ENCODE assay signal across 8 cellular contexts in the genomic region with DNA sequence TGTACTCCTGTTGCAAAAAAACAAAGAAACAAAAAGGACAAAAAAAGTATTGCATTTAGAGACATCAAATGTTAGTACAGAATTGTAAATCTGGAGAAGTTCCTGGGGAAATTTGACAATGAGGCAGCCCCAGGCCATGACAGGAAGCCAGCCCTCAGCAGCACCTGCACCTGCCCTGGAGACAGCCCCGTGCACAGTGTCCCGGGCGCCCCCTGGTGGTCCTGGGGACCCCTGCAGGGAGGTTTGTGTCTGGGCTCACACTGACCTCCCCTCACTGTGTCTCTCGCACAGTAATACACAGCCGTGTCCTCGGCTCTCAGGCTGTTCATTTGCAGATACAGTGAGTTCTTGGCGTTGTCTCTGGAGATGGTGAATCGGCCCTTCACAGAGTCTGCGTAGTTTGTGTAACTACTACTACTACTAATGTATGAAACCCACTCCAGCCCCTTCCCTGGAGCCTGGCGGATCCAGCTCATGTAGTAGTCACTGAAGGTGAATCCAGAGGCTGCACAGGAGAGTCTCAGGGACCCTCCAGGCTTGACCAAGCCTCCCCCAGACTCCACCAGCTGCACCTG.
DNase-seq lines count a peak whose midpoint lies in the region; ATAC-seq, FAIRE-seq and TF ChIP-seq lines count a peak whose summit lies in the region.
"Not testable (repeated sequence)": the region's sequence is repeated elsewhere in the genome, so short reads cannot be mapped to it uniquely, and the experiment has no call there.

No MANE protein-coding gene starts in this region.

- H3K4me1 Mint-ChIP-seq in CD4-positive, CD25-positive, alpha-beta regulatory T cell: peaks cover 0 to 23% (median 3%) of the 10 kb centered on the region in 4 donors
- peaks cover 16% of the 10 kb centered on the region for H3K4me1 Mint-ChIP-seq in activated CD4-positive, alpha-beta T cell treated with anti-CD3 and anti-CD28 coated beads, Interleukin-2, amount 10 ng/mL, durations not matched to agents 24 days and 14 days
- peaks cover 11% of the 10 kb centered on the region for H3K4me1 Mint-ChIP-seq in activated T-cell treated with anti-CD3 and anti-CD28 coated beads, Interleukin-2, amount 50 U/mL, for 4 hours (ENCODE audit: low read depth)
- H3K4me1 Mint-ChIP-seq in activated naive CD8-positive, alpha-beta T cell treated with anti-CD3 and anti-CD28 coated beads, Interleukin-2, amount 50 U/mL, for 24 hours: peaks cover 11% of the 10 kb centered on the region
- not testable (repeated sequence) for H3K4me1 Mint-ChIP-seq in memory B cell
- peaks cover 25% of the 10 kb centered on the region for H3K4me1 Mint-ChIP-seq in stimulated activated memory B cell treated with anti-CD40 and anti-IgM and Interleukin-4, amounts not matched to agents 10 μg/mL and 1 μg/mL and 100 μg/mL, for 72 hours

- H3K4me1 ChIP-seq in CD4-positive, CD25-positive, alpha-beta regulatory T cell (ENCODE audit: control insufficient read depth, insufficient read depth, low read length, poor library complexity, severe bottlenecking); OCI-LY1 (ENCODE audit: insufficient read depth, low read length, severe bottlenecking): not testable (repeated sequence)

- peak overlapping the region in 1 of 3 donors; percentile 61 for H3K27ac Mint-ChIP-seq in CD4-positive, CD25-positive, alpha-beta regulatory T cell
- H3K27ac Mint-ChIP-seq in activated CD4-positive, alpha-beta T cell treated with anti-CD3 and anti-CD28 coated beads, Interleukin-2, amount 10 ng/mL, durations not matched to agents 24 days and 14 days; activated naive CD8-positive, alpha-beta T cell treated with anti-CD3 and anti-CD28 coated beads, Interleukin-2, amount 50 U/mL, for 24 hours; memory B cell; stimulated activated memory B cell treated with anti-CD40 and anti-IgM and Interleukin-4, amounts not matched to agents 10 μg/mL and 1 μg/mL and 100 μg/mL, for 72 hours: not testable (repeated sequence)

- H3K79me2 ChIP-seq in OCI-LY1 (ENCODE audit: insufficient read depth, low read length): not testable (repeated sequence)

- intact Hi-C loops in activated CD4-positive, alpha-beta T cell treated with anti-CD3 and anti-CD28 coated beads, Interleukin-2, amount 10 ng/mL, durations not matched to agents 24 days and 14 days (cut with micrococcal nuclease): not testable (repeated sequence)

- H3K9ac ChIP-seq in OCI-LY1 (ENCODE audit: low read length): not testable (repeated sequence)

- H4K20me1 ChIP-seq in OCI-LY1 (ENCODE audit: insufficient read depth, low read length): not testable (repeated sequence)

- not testable (repeated sequence) for H3K27ac ChIP-seq in CD4-positive, CD25-positive, alpha-beta regulatory T cell (ENCODE audit: insufficient read depth, low read length, poor library complexity, severe bottlenecking); OCI-LY1 (ENCODE audit: low read depth, low read length, poor library complexity, severe bottlenecking)

- TF ChIP-seq POLR2A in GM12891 (IDR thresholded peaks at IDR 0.05; ENCODE audit: low read depth, low read length): not testable (repeated sequence)

- H3K27me3 Mint-ChIP-seq in CD4-positive, CD25-positive, alpha-beta regulatory T cell: peaks cover 17% of the 10 kb centered on the region
- peaks cover 46% of the 10 kb centered on the region for H3K27me3 Mint-ChIP-seq in activated CD4-positive, alpha-beta T cell treated with anti-CD3 and anti-CD28 coated beads, Interleukin-2, amount 10 ng/mL, durations not matched to agents 24 days and 14 days
- peaks cover 36% of the 10 kb centered on the region for H3K27me3 Mint-ChIP-seq in activated T-cell treated with anti-CD3 and anti-CD28 coated beads, Interleukin-2, amount 50 U/mL, for 4 hours (ENCODE audit: low read depth)
- peaks cover 31% of the 10 kb centered on the region for H3K27me3 Mint-ChIP-seq in activated naive CD8-positive, alpha-beta T cell treated with anti-CD3 and anti-CD28 coated beads, Interleukin-2, amount 50 U/mL, for 24 hours
- H3K27me3 Mint-ChIP-seq in memory B cell; stimulated activated memory B cell treated with anti-CD40 and anti-IgM and Interleukin-4, amounts not matched to agents 10 μg/mL and 1 μg/mL and 100 μg/mL, for 72 hours: not testable (repeated sequence)

- peak in 1 of 2 donors; percentile 70 for ATAC-seq in CD4-positive, CD25-positive, alpha-beta regulatory T cell (ENCODE audit: low read depth in 2 of 2)
- peak in 1 of 2 donors; percentile 62 for ATAC-seq in activated T-cell treated with anti-CD3 and anti-CD28 coated beads, Interleukin-2, amount 50 U/mL, for 4 hours
- not testable (repeated sequence) for ATAC-seq in activated naive CD8-positive, alpha-beta T cell treated with anti-CD3 and anti-CD28 coated beads, Interleukin-2, amount 50 U/mL, for 24 hours; stimulated activated memory B cell treated with anti-CD40 and anti-IgM and Interleukin-4, amounts not matched to agents 10 μg/mL and 1 μg/mL and 100 μg/mL, for 72 hours
- peak; percentile 50 for ATAC-seq in memory B cell (ENCODE audit: low read depth)

- H3K4me3 ChIP-seq in CD4-positive, CD25-positive, alpha-beta regulatory T cell (ENCODE audit: low read depth, low read length); OCI-LY1 (ENCODE audit: low read depth, low read length, poor library complexity, severe bottlenecking): not testable (repeated sequence)

- not testable (repeated sequence) for H3K9me3 ChIP-seq in CD4-positive, CD25-positive, alpha-beta regulatory T cell (ENCODE audit: control insufficient read depth in 2 of 2, low read length in 2 of 2); OCI-LY1 (ENCODE audit: low read length)

- H3K27me3 ChIP-seq in CD4-positive, CD25-positive, alpha-beta regulatory T cell (ENCODE audit: control insufficient read depth, insufficient read depth, low read length); OCI-LY1 (ENCODE audit: insufficient read depth, low read length): not testable (repeated sequence)

- not testable (repeated sequence) for H3K9me2 ChIP-seq in OCI-LY1 (ENCODE audit: low read depth, low read length)

- TF ChIP-seq CTCF in OCI-LY1 (IDR thresholded peaks at IDR 0.05; ENCODE audit: low read length): peak; percentile 18; the same call in 1 of the 2 replicates

- not testable (repeated sequence) for H3F3A ChIP-seq in OCI-LY1 (ENCODE audit: insufficient read depth, low read length)

- H2AFZ ChIP-seq in OCI-LY1 (ENCODE audit: low read length): not testable (repeated sequence)

- not testable (repeated sequence) for H3K4me2 ChIP-seq in OCI-LY1 (ENCODE audit: low read length)

- not testable (repeated sequence) for H3K9me3 Mint-ChIP-seq in CD4-positive, CD25-positive, alpha-beta regulatory T cell; activated CD4-positive, alpha-beta T cell treated with anti-CD3 and anti-CD28 coated beads, Interleukin-2, amount 10 ng/mL, durations not matched to agents 24 days and 14 days; activated T-cell treated with anti-CD3 and anti-CD28 coated beads, Interleukin-2, amount 50 U/mL, for 4 hours; activated naive CD8-positive, alpha-beta T cell treated with anti-CD3 and anti-CD28 coated beads, Interleukin-2, amount 50 U/mL, for 24 hours; memory B cell; stimulated activated memory B cell treated with anti-CD40 and anti-IgM and Interleukin-4, amounts not matched to agents 10 μg/mL and 1 μg/mL and 100 μg/mL, for 72 hours

- not testable (repeated sequence) for H3K4me3 Mint-ChIP-seq in CD4-positive, CD25-positive, alpha-beta regulatory T cell; activated CD4-positive, alpha-beta T cell treated with anti-CD3 and anti-CD28 coated beads, Interleukin-2, amount 10 ng/mL, durations not matched to agents 24 days and 14 days; activated T-cell treated with anti-CD3 and anti-CD28 coated beads, Interleukin-2, amount 50 U/mL, for 4 hours; activated naive CD8-positive, alpha-beta T cell treated with anti-CD3 and anti-CD28 coated beads, Interleukin-2, amount 50 U/mL, for 24 hours; memory B cell
- H3K4me3 Mint-ChIP-seq in stimulated activated memory B cell treated with anti-CD40 and anti-IgM and Interleukin-4, amounts not matched to agents 10 μg/mL and 1 μg/mL and 100 μg/mL, for 72 hours: peak overlapping the region; percentile 44

- H3K36me3 ChIP-seq in CD4-positive, CD25-positive, alpha-beta regulatory T cell (ENCODE audit: control insufficient read depth, insufficient read depth, low read length); OCI-LY1 (ENCODE audit: insufficient read depth, low read length): not testable (repeated sequence)

- peak in 2 of 3 donors; percentile 14 to 26 for DNase-seq in CD4-positive, CD25-positive, alpha-beta regulatory T cell
- not testable (repeated sequence) for DNase-seq in GM12891 (ENCODE audit: insufficient read length, low spot score)
- DNase-seq in activated CD4-positive, alpha-beta T cell treated with anti-CD3 and anti-CD28 coated beads, Interleukin-2, amount 10 ng/mL, durations not matched to agents 24 days and 14 days: peak; percentile 77
- DNase-seq in activated T-cell treated with anti-CD3 and anti-CD28 coated beads, Interleukin-2, amount 50 U/mL, for 4 hours: peak; percentile 43
- DNase-seq in activated naive CD8-positive, alpha-beta T cell treated with anti-CD3 and anti-CD28 coated beads, Interleukin-2, amount 50 U/mL, for 24 hours: peak; percentile 16
- DNase-seq in memory B cell (ENCODE audit: low spot score in 2 of 2): peak in 1 of 2 donors; percentile 20

- H3K36me3 Mint-ChIP-seq in CD4-positive, CD25-positive, alpha-beta regulatory T cell; activated CD4-positive, alpha-beta T cell treated with anti-CD3 and anti-CD28 coated beads, Interleukin-2, amount 10 ng/mL, durations not matched to agents 24 days and 14 days (ENCODE audit: low read depth); activated T-cell treated with anti-CD3 and anti-CD28 coated beads, Interleukin-2, amount 50 U/mL, for 4 hours (ENCODE audit: insufficient read depth); activated naive CD8-positive, alpha-beta T cell treated with anti-CD3 and anti-CD28 coated beads, Interleukin-2, amount 50 U/mL, for 24 hours (ENCODE audit: low read depth); memory B cell; stimulated activated memory B cell treated with anti-CD40 and anti-IgM and Interleukin-4, amounts not matched to agents 10 μg/mL and 1 μg/mL and 100 μg/mL, for 72 hours: not testable (repeated sequence)

- peak; percentile 56 for FAIRE-seq in GM12891 (lab: Jason Lieb, UNC)
